ENCODE assay signal across 2 cellular contexts in the genomic region with DNA sequence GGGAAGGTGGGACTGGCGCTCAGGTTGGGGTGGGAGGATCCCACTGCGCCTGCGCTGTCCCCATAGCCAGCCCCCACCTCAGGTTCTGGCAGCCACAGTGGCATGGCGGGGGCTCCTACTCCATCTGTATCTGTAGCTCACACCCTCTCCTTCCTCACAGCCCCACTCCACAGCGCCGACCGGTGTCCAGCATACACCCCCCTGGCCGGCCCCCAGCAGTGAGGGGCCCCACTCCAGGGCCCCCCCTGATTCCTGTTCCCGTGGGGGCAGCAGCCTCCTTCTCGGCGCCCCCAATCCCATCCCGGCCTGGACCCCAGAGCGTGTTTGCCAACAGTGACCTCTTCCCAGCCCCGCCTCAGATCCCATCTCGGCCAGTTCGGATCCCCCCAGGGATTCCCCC.
TF ChIP-seq lines count a peak whose summit lies in the region.

No MANE protein-coding gene starts in this region.

TF ChIP-seq in SK-N-SH, 30 proteins besides CTCF, POLR2A, EP300 and RAD21 (continued from another document):
- TF ChIP-seq RXRA (IDR thresholded peaks at IDR 0.05; ENCODE audit: borderline replicate concordance, low read depth) (no peak), TEAD4 (IDR thresholded peaks at IDR 0.05; ENCODE audit: borderline replicate concordance, insufficient read depth) (no peak), ELF1 (IDR thresholded peaks at IDR 0.05) (no peak), EZH2phosphoT487 (IDR thresholded peaks at IDR 0.05; ENCODE audit: borderline replicate concordance, low read depth) (no peak), POLR2AphosphoS5 (IDR thresholded peaks at IDR 0.05; ENCODE audit: low read depth, low read length) (no peak), NRF1 (IDR thresholded peaks at IDR 0.05; ENCODE audit: low read depth, low read length) (no peak), FOXM1 (IDR thresholded peaks at IDR 0.05; ENCODE audit: low read depth) (no peak), NFIC (IDR thresholded peaks at IDR 0.05; ENCODE audit: borderline replicate concordance) (no peak), FOSL2 (IDR thresholded peaks at IDR 0.05; ENCODE audit: borderline replicate concordance, low read depth) (no peak), TAF1 (IDR thresholded peaks at IDR 0.05; ENCODE audit: borderline replicate concordance, low read depth, low read length) (no peak), SIN3A (IDR thresholded peaks at IDR 0.05; ENCODE audit: borderline replicate concordance, low read depth, low read length) (no peak), MXI1 (IDR thresholded peaks at IDR 0.05; ENCODE audit: low read depth, low read length) (no peak)
- TF ChIP-seq, protein P1, sequence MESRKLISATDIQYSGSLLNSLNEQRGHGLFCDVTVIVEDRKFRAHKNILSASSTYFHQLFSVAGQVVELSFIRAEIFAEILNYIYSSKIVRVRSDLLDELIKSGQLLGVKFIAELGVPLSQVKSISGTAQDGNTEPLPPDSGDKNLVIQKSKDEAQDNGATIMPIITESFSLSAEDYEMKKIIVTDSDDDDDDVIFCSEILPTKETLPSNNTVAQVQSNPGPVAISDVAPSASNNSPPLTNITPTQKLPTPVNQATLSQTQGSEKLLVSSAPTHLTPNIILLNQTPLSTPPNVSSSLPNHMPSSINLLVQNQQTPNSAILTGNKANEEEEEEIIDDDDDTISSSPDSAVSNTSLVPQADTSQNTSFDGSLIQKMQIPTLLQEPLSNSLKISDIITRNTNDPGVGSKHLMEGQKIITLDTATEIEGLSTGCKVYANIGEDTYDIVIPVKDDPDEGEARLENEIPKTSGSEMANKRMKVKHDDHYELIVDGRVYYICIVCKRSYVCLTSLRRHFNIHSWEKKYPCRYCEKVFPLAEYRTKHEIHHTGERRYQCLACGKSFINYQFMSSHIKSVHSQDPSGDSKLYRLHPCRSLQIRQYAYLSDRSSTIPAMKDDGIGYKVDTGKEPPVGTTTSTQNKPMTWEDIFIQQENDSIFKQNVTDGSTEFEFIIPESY (IDR thresholded peaks at IDR 0.05; ENCODE audit: borderline replicate concordance, low read depth) = no peak

TF ChIP-seq in SK-N-SH treated with all-trans-retinoic acid at 6 μM for 48 hours, 23 proteins besides CTCF, POLR2A, EP300 and RAD21 (continued from another document):
- TF ChIP-seq, protein P2, sequence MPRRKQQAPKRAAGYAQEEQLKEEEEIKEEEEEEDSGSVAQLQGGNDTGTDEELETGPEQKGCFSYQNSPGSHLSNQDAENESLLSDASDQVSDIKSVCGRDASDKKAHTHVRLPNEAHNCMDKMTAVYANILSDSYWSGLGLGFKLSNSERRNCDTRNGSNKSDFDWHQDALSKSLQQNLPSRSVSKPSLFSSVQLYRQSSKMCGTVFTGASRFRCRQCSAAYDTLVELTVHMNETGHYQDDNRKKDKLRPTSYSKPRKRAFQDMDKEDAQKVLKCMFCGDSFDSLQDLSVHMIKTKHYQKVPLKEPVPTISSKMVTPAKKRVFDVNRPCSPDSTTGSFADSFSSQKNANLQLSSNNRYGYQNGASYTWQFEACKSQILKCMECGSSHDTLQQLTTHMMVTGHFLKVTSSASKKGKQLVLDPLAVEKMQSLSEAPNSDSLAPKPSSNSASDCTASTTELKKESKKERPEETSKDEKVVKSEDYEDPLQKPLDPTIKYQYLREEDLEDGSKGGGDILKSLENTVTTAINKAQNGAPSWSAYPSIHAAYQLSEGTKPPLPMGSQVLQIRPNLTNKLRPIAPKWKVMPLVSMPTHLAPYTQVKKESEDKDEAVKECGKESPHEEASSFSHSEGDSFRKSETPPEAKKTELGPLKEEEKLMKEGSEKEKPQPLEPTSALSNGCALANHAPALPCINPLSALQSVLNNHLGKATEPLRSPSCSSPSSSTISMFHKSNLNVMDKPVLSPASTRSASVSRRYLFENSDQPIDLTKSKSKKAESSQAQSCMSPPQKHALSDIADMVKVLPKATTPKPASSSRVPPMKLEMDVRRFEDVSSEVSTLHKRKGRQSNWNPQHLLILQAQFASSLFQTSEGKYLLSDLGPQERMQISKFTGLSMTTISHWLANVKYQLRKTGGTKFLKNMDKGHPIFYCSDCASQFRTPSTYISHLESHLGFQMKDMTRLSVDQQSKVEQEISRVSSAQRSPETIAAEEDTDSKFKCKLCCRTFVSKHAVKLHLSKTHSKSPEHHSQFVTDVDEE (CRISPR knock-in tag; IDR thresholded peaks at IDR 0.05) = no peak
- TF ChIP-seq PPARA (CRISPR knock-in tag; IDR thresholded peaks at IDR 0.05; ENCODE audit: borderline replicate concordance) (no peak), OSR1 (CRISPR knock-in tag; IDR thresholded peaks at IDR 0.05) (no peak), TCF4 (CRISPR knock-in tag; IDR thresholded peaks at IDR 0.05; ENCODE audit: borderline replicate concordance) (no peak), RARB (CRISPR knock-in tag; IDR thresholded peaks at IDR 0.05) (no peak), ZC3H10 (CRISPR knock-in tag; IDR thresholded peaks at IDR 0.05) (no peak), ARNTL (CRISPR knock-in tag; IDR thresholded peaks at IDR 0.05; ENCODE audit: borderline replicate concordance, low read depth) (no peak), ESRRG (CRISPR knock-in tag; IDR thresholded peaks at IDR 0.05) (no peak), CSDC2 (CRISPR knock-in tag; IDR thresholded peaks at IDR 0.05) (no peak), ISL1 (CRISPR knock-in tag; IDR thresholded peaks at IDR 0.05) (no peak), ZNF565 (CRISPR knock-in tag; conservative IDR thresholded peaks at IDR 0.05; ENCODE audit: low read depth) (no peak), GLIS3 (CRISPR knock-in tag; IDR thresholded peaks at IDR 0.05) (no peak)
- TF ChIP-seq, protein P3, sequence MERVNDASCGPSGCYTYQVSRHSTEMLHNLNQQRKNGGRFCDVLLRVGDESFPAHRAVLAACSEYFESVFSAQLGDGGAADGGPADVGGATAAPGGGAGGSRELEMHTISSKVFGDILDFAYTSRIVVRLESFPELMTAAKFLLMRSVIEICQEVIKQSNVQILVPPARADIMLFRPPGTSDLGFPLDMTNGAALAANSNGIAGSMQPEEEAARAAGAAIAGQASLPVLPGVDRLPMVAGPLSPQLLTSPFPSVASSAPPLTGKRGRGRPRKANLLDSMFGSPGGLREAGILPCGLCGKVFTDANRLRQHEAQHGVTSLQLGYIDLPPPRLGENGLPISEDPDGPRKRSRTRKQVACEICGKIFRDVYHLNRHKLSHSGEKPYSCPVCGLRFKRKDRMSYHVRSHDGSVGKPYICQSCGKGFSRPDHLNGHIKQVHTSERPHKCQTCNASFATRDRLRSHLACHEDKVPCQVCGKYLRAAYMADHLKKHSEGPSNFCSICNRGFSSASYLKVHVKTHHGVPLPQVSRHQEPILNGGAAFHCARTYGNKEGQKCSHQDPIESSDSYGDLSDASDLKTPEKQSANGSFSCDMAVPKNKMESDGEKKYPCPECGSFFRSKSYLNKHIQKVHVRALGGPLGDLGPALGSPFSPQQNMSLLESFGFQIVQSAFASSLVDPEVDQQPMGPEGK (CRISPR knock-in tag; IDR thresholded peaks at IDR 0.05; ENCODE audit: borderline replicate concordance) = no peak
- TF ChIP-seq, protein P4, sequence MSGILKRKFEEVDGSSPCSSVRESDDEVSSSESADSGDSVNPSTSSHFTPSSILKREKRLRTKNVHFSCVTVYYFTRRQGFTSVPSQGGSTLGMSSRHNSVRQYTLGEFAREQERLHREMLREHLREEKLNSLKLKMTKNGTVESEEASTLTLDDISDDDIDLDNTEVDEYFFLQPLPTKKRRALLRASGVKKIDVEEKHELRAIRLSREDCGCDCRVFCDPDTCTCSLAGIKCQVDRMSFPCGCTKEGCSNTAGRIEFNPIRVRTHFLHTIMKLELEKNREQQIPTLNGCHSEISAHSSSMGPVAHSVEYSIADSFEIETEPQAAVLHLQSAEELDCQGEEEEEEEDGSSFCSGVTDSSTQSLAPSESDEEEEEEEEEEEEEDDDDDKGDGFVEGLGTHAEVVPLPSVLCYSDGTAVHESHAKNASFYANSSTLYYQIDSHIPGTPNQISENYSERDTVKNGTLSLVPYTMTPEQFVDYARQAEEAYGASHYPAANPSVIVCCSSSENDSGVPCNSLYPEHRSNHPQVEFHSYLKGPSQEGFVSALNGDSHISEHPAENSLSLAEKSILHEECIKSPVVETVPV (CRISPR knock-in tag; IDR thresholded peaks at IDR 0.05) = no peak
TF ChIP-seq in SK-N-SH treated with all-trans-retinoic acid at 6 μM for 48 hours: peak in this region for 0.
